ENCODE assay signal across 10 cellular contexts in genomic region chr14:56896231-56896630, GRCh38.
"Had no signal": no experiment of that assay in that cellular context is flagged by ENCODE, and none has a peak within 500 bp of the region (broad histone marks: within the 10 kb centered on the region; RNA-seq: fewer than 3 reads in every experiment).

No MANE protein-coding gene starts in this region.

- H3K4me3 ChIP-seq: GM23248, HAP-1 had no signal

- ATAC-seq: GM23338, HCT116 had no signal

- H3K9me3 ChIP-seq: HAP-1 had no signal

- H3K27ac ChIP-seq: GM23248 had no signal

- DNase-seq: GM23248, GOT3, H7, H9, HCEC 1CT, HFFc6 had no signal

- H2AFZ ChIP-seq: GM23248, GM23338 had no signal

- FAIRE-seq: H54 had no signal

- H3K9ac ChIP-seq: GM23248 had no signal

- H3K36me3 ChIP-seq: HAP-1 had no signal
